11 cellular contexts compared by ENCODE assay signal in genomic region chr2:20592106-20593071, GRCh38. TPM values are rescaled to one million over a fixed set of nuclear protein-coding genes. Genes with fewer than 3 reads are reported as not detected.
DNase-seq lines count a peak whose midpoint lies in the region; ATAC-seq, FAIRE-seq and TF ChIP-seq lines count a peak whose summit lies in the region.
"Had no signal": no experiment of that assay in that cellular context is flagged by ENCODE, and none has a peak within 500 bp of the region (broad histone marks: within the 10 kb centered on the region; RNA-seq: fewer than 3 reads in every experiment).

No MANE protein-coding gene starts in this region.

- no peaks in the 10 kb centered on the region for H4K20me1 ChIP-seq in HCT116 (ENCODE audit: insufficient read depth)
- no peaks in the 10 kb centered on the region for H4K20me1 ChIP-seq in GM12878 (ENCODE audit: control insufficient read depth, insufficient read depth)

- ATAC-seq in HCT116: no peak
- no peak for ATAC-seq in GM12878
- no peak for ATAC-seq in mucosa of descending colon
- no peak for ATAC-seq in GM18505 (IDR thresholded peaks at IDR 0.05; ENCODE audit: unreplicated experiment)
- ATAC-seq in activated CD4-positive, CD25-positive, alpha-beta regulatory T cell treated with anti-CD3 and anti-CD28 coated beads, Interleukin-2, amount 50 U/mL, for 24 hours: no peak

- in situ Hi-C loops in GM12878 (cut with MboI): no loop called here

- RAD21 ChIA-PET in HCT116 (lab: Charles Lee; ENCODE audit: low non-redundant PET in 1 of 2, low total read pairs in 2 of 2, uncharacterized antibody in 2 of 2, unreplicated experiment in 2 of 2): no interaction called here
- RAD21 ChIA-PET in GM12878 (lab: Charles Lee; ENCODE audit: unreplicated experiment): no interaction called here

- no peak for TF ChIP-seq EP300 in GM12878 (IDR thresholded peaks at IDR 0.05; ENCODE audit: borderline replicate concordance in 1 of 2, control insufficient read depth in 1 of 2, low read depth in 2 of 2, low read length in 2 of 2)

- TF ChIP-seq POLR2A in HCT116 (IDR thresholded peaks at IDR 0.05; ENCODE audit: borderline replicate concordance, extremely low read depth, insufficient read depth, insufficient read length) (no peak), GM12878 (IDR thresholded peaks at IDR 0.05; ENCODE audit: low read depth, low read length) (no peak), GM18505 (IDR thresholded peaks at IDR 0.05; ENCODE audit: borderline replicate concordance, extremely low read depth, insufficient read depth, insufficient read length) (no peak)

- TF ChIP-seq CTCF in A673 (conservative IDR thresholded peaks at IDR 0.05; ENCODE audit: low read depth, low read length) (peak; percentile 34), HCT116 (IDR thresholded peaks at IDR 0.05 in 2 of 3, conservative IDR thresholded peaks at IDR 0.05 in 1 of 3; ENCODE audit: borderline replicate concordance in 1 of 3, insufficient read depth in 1 of 3, low read depth in 2 of 3, low read length in 2 of 3) (peak in 1 of 3 experiments; percentile 20; a peak in 1 of 6 replicates), GM12878 (IDR thresholded peaks at IDR 0.05 in 2 of 3, conservative IDR thresholded peaks at IDR 0.05 in 1 of 3; ENCODE audit: control insufficient read depth in 2 of 3, extremely low read depth in 1 of 3, insufficient read depth in 1 of 3, low read depth in 3 of 3, low read length in 3 of 3) (no peak), mucosa of descending colon (IDR thresholded peaks at IDR 0.05) (no peak)

- FAIRE-seq in GM12878 (lab: Jason Lieb, UNC): no peak

- H3K4me2 ChIP-seq in HCT116 (ENCODE audit: low read length): peak overlapping the region; percentile 60
- no peak overlapping the region for H3K4me2 ChIP-seq in GM12878 (ENCODE audit: control insufficient read depth, insufficient read depth)

- CTCF ChIA-PET in A673 (lab: Charles Lee): no interaction called here
- CTCF ChIA-PET in HCT116 (lab: Charles Lee): no interaction called here
- CTCF ChIA-PET in GM12878 (lab: Yijun Ruan, JAX): interaction anchor here (1.0 to 1.5 kb wide), 2 partner anchors 10 to 59 kb away, joined by 3 to 4 read pairs; partner anchors contain the start of gene HS1BP3

- H3K9me2 ChIP-seq in HCT116 (ENCODE audit: insufficient read depth): no peaks in the 10 kb centered on the region

- POLR2A ChIA-PET in A673 (lab: Charles Lee; ENCODE audit: low non-redundant PET): no interaction called here
- POLR2A ChIA-PET in HCT116 (lab: Charles Lee): no interaction called here
- POLR2A ChIA-PET in GM12878 (lab: Charles Lee): no interaction called here

- SMC1A ChIA-PET in GM12878 (lab: Charles Lee; ENCODE audit: uncharacterized antibody, unreplicated experiment): interaction anchor here (1.1 kb wide), 1 partner anchor 11 kb away, joined by 3 read pairs; no protein-coding TSS in a partner anchor

- TF ChIP-seq RAD21 in HCT116 (IDR thresholded peaks at IDR 0.05; ENCODE audit: low read depth): no peak
- no peak for TF ChIP-seq RAD21 in GM12878 (IDR thresholded peaks at IDR 0.05; ENCODE audit: insufficient read depth, low read depth, low read length)

- no TSS peak for BruUV-seq in A673 (replicated peaks; lab: Mats Ljungman, UMichigan)
- BruUV-seq in HCT116 (replicated peaks; lab: Mats Ljungman, UMichigan): no TSS peak
- BruUV-seq in GM12878 (replicated peaks; lab: Mats Ljungman, UMichigan): no TSS peak

- H3K4me3 ChIP-seq in A673 (ENCODE audit: low read depth, low read length, poor library complexity, severe bottlenecking): no peak overlapping the region
- no peak overlapping the region for H3K4me3 ChIP-seq in HCT116 (replicated peaks in 1 of 2; ENCODE audit: low read depth in 1 of 2, low read length in 2 of 2)
- no peak overlapping the region for H3K4me3 ChIP-seq in GM12878
- no peak overlapping the region for H3K4me3 ChIP-seq in mucosa of descending colon
- H3K4me3 ChIP-seq: SK-N-MC had no signal

- WGBS in GM12878 (ENCODE audit: insufficient coverage, insufficient replicate concordance, low lambda C conversion rate, missing lambda C conversion rate): 58% methylated on average over 20 of the region's 22 CpGs

- intact Hi-C loops in A673 (cut with micrococcal nuclease; ENCODE audit: unreplicated experiment) (no loop called here), HCT116 (cut with micrococcal nuclease) (no loop called here), GM12878 (cut with micrococcal nuclease; ENCODE audit: unreplicated experiment) (no loop called here), mucosa of descending colon (cut with DNase I, micrococcal nuclease) (no loop called here)

- H3K27me3 ChIP-seq in A673 (replicated peaks; ENCODE audit: insufficient read depth, low read depth, low read length, poor library complexity) (no peaks in the 10 kb centered on the region), HCT116 (ENCODE audit: insufficient read depth, low read length) (no peaks in the 10 kb centered on the region), GM12878 (replicated peaks in 1 of 2; ENCODE audit: control insufficient read depth in 2 of 2, insufficient read depth in 2 of 2, low read length in 1 of 2) (no peaks in the 10 kb centered on the region)

- no peak for DNase-seq in A673 (ENCODE audit: low spot score)
- no peak for DNase-seq in HCT116 (ENCODE audit: low read depth, low spot score)
- DNase-seq in GM12878 (ENCODE audit: low read depth, low spot score): no peak
- DNase-seq in mesenteric fat pad (ENCODE audit: low spot score): peak; percentile 51
- no peak for DNase-seq in mucosa of descending colon
- DNase-seq in dedifferentiated amniotic fluid mesenchymal stem cell (ENCODE audit: extremely low spot score): no peak
- DNase-seq: activated CD4-positive, alpha-beta memory T cell treated with anti-CD3 and anti-CD28 coated beads, Interleukin-2, amount 10 ng/mL, durations not matched to agents 7 days and 5 days; CD4-positive, CD25-positive, alpha-beta regulatory T cell had no signal

- H3K79me2 ChIP-seq in HCT116 (ENCODE audit: insufficient read depth, low read length) (no peaks in the 10 kb centered on the region), GM12878 (ENCODE audit: control insufficient read depth, insufficient read depth, low read length) (no peaks in the 10 kb centered on the region)

- H3K9me3 ChIP-seq in A673 (ENCODE audit: low read depth, low read length, poor library complexity, severe bottlenecking) (no peaks in the 10 kb centered on the region), HCT116 (ENCODE audit: control insufficient read depth in 1 of 2, insufficient read depth in 1 of 2, low read depth in 1 of 2, low read length in 2 of 2) (no peaks in the 10 kb centered on the region), GM12878 (replicated peaks; ENCODE audit: control insufficient read depth, insufficient read depth, low read length) (no peaks in the 10 kb centered on the region; the same call in 2 of the 3 replicates), mucosa of descending colon (no peaks in the 10 kb centered on the region)

- H3K36me3 ChIP-seq in A673 (ENCODE audit: insufficient read depth, low read length, poor library complexity, severe bottlenecking) (no peaks in the 10 kb centered on the region), HCT116 (ENCODE audit: control insufficient read depth in 1 of 2, insufficient read depth in 2 of 2, low read length in 2 of 2) (no peaks in the 10 kb centered on the region), GM12878 (ENCODE audit: control insufficient read depth in 2 of 2, insufficient read depth in 2 of 2, low read length in 1 of 2) (no peaks in the 10 kb centered on the region), mucosa of descending colon (ENCODE audit: low read depth) (no peaks in the 10 kb centered on the region)

- no peaks in the 10 kb centered on the region for H3K4me1 ChIP-seq in A673 (ENCODE audit: insufficient read depth, low read length, poor library complexity, severe bottlenecking)
- H3K4me1 ChIP-seq in HCT116 (ENCODE audit: control insufficient read depth in 1 of 2, insufficient read depth in 2 of 2, low read length in 2 of 2): peaks cover 27 to 52% of the 10 kb centered on the region in 2 experiments
- peaks cover 38% of the 10 kb centered on the region for H3K4me1 ChIP-seq in GM12878 (ENCODE audit: control insufficient read depth, insufficient read depth, low read length)
- H3K4me1 ChIP-seq in mucosa of descending colon (ENCODE audit: low read depth): no peaks in the 10 kb centered on the region

- H3K9ac ChIP-seq in HCT116 (ENCODE audit: low read length) (no peak overlapping the region), GM12878 (ENCODE audit: control insufficient read depth, insufficient read depth, low read length) (no peak overlapping the region)

- H2AFZ ChIP-seq in HCT116 (ENCODE audit: low read depth, low read length, poor library complexity, severe bottlenecking): no peak overlapping the region
- no peak overlapping the region for H2AFZ ChIP-seq in GM12878 (ENCODE audit: control insufficient read depth, low read depth, low read length)

- H3K27ac ChIP-seq in A673 (ENCODE audit: low read depth, low read length, poor library complexity, severe bottlenecking) (no peak overlapping the region), HCT116 (ENCODE audit: low read depth, low read length) (no peak overlapping the region), GM12878 (ENCODE audit: control insufficient read depth, insufficient read depth) (no peak overlapping the region)
- H3K27ac ChIP-seq: SK-N-MC had no signal

TF ChIP-seq in HCT116, 20 proteins besides CTCF, POLR2A, EP300 and RAD21 (continues in another document):
- TF ChIP-seq TCF7L2 (IDR thresholded peaks at IDR 0.05; ENCODE audit: borderline replicate concordance, extremely low read depth, insufficient read depth, insufficient read length): no peak

RNA-seq across cellular contexts. Expression of gene HS1BP3, which starts 58.5 kb away (rescaled TPM):
- total RNA-seq in A673 (2021) (12.6 and 13.2 TPM in 2 replicates), HCT116 (2021; ENCODE audit: unreplicated experiment) (17.1 TPM), GM12878 (2014; rRNA removed) (5.0 TPM in 2 replicates), GM12878 (2014; rRNA removed; fragmentation: Illumina TruSeq; extraction: Trizol) (3.5 and 3.6 TPM in 2 replicates), GM12878 (2021) (4.8 and 5.3 TPM in 2 replicates), mesenteric fat pad (28.8 TPM), mucosa of descending colon (10 to 100 TPM; 28.8 to 47.0 (median 29.7) TPM)
- 13.2 and 15.7 TPM in 2 replicates for polyA plus RNA-seq in HCT116 (2012)
- 22.1 and 26.1 TPM in 2 replicates for total RNA-seq in GM12878 (2013; cell fraction: nucleolus; rRNA removed)
- polyA plus RNA-seq in GM12878 (2011; ENCODE audit: low read depth): 1.8 TPM
- polyA plus RNA-seq in GM12878 (2011; rRNA removed) (3.5 and 6.2 TPM in 2 replicates), GM12878 (2014; fragmentation: Illumina TruSeq; extraction: Trizol) (3.8 TPM in 2 replicates), GM12878 (2014; fragmentation: Nextera tagmentation; extraction: Ambion mirVana) (under 1 TPM; 0.47 to 0.57 TPM), GM12878 (2014; rRNA removed) (5.0 and 5.6 TPM in 2 replicates), GM12878 (2016; fragmentation: Nextera tagmentation; extraction: Ambion mirVana) (1 to 10 TPM; 4.3 to 7.2 TPM)
- polyA plus RNA-seq in GM12878 (2011; cell fraction: cytosol; rRNA removed): 7.0 and 7.7 TPM in 2 replicates
- polyA plus RNA-seq in GM12878 (2011; cell fraction: nucleus; rRNA removed): 18.3 and 19.8 TPM in 2 replicates
- polyA plus RNA-seq in GM12878 (2012): 6.2 and 7.2 TPM in 2 replicates
- 4.7 and 10.1 TPM in 2 replicates for polyA minus RNA-seq in GM12878 (2011; rRNA and poly(A)+ RNA removed)
- 2.2 and 3.1 TPM in 2 replicates for polyA minus RNA-seq in GM12878 (2011; cell fraction: cytosol; rRNA and poly(A)+ RNA removed)
- 12.8 and 18.7 TPM in 2 replicates for polyA minus RNA-seq in GM12878 (2011; cell fraction: nucleus; rRNA and poly(A)+ RNA removed)
